8 cellular contexts compared by ENCODE assay signal in the genomic region with DNA sequence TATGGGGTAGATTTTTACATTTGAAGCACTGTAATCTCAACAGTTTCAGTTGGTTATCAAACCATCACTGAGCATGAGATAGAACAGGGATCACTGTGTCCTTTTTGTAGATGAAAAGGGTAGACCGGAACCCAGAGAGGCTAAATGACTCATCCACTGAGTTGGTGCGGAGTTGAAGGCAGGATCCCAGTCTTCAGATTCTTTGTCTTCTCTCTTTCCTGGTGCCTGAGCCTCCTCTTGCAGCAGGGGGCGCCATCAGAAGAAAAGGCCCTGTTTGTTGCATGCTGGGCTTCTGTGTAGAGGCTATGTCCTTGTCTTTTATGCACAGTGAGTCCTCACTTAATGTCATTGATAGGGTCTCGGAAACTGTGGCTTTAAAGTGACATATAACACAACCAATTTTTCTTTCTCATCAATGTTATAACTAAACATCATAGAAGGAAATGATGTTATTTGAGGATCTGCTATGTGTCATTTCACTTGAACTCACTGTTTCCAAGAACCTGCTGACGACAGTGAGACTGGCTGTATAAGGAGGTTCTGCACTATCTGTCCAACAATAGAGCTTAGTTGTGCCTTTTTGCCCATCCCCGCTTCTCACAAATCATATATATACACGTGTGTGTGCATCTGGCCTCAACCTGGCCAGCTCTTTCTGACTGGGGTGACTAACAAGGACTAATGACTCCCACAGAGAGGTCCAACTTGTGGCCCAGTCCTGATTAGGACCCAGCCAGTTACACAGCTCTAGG. TPM values are rescaled to one million over a fixed set of nuclear protein-coding genes. Genes with fewer than 3 reads are reported as not detected.
DNase-seq lines count a peak whose midpoint lies in the region; ATAC-seq, FAIRE-seq and TF ChIP-seq lines count a peak whose summit lies in the region.

No MANE protein-coding gene starts in this region.

- H3K4me3 Mint-ChIP-seq in glutamatergic neuron (ENCODE audit: unreplicated experiment) = peak overlapping the region; percentile 39

- H3K27ac Mint-ChIP-seq in glutamatergic neuron (ENCODE audit: unreplicated experiment) = peak overlapping the region; percentile 65

- CTCF ChIA-PET in HEK293T (lab: Yijun Ruan, JAX) = interaction anchor here (0.9 kb wide), 1 partner anchor 14 kb away, joined by 3 read pairs; the partner anchor contains the start of gene ZNF282

- no peak for ATAC-seq in GM21786 (IDR thresholded peaks at IDR 0.05; ENCODE audit: unreplicated experiment)

- peaks cover 2% of the 10 kb centered on the region for H3K27me3 Mint-ChIP-seq in glutamatergic neuron (ENCODE audit: unreplicated experiment)

- POLR2A ChIA-PET in HEK293T (lab: Yijun Ruan, JAX) = interaction anchor here (4.4 kb wide), 1 partner anchor 14 kb away, joined by 15 read pairs; the partner anchor contains the start of gene ZNF282

- peaks cover 5% of the 10 kb centered on the region for H3K36me3 Mint-ChIP-seq in glutamatergic neuron (ENCODE audit: unreplicated experiment)

- peak; percentile 89 for DNase-seq in DMS 273 (lab: John Stamatoyannopoulos, UW; ENCODE audit: unreplicated experiment)
- DNase-seq in HEK293T (ENCODE audit: extremely low spot score) = peak; percentile 87
- DNase-seq in RCC 7860 (ENCODE audit: low spot score) = peak; percentile 52
- DNase-seq in activated T-helper 1 cell treated with Interleukin-2 at 50 U/mL for 16 hours (ENCODE audit: low read depth) = peak; percentile 45
- peak; percentile 87 for DNase-seq in glutamatergic neuron
- DNase-seq in stimulated activated CD4-positive, alpha-beta T cell treated with anti-CD3 and anti-CD28 coated beads, Interleukin-2, amount 100 ng/mL, for 24 hours = peak; percentile 84 to 89
- DNase-seq in NCI-H1436 treated with DMSO at 0.1 percent for 48 hours (lab: John Stamatoyannopoulos, UW) = no peak

- TF ChIP-seq CTCF in glutamatergic neuron (IDR thresholded peaks at IDR 0.05; ENCODE audit: partially characterized antibody, unreplicated experiment) = peak; percentile 78

- no peaks in the 10 kb centered on the region for H3K4me1 Mint-ChIP-seq in glutamatergic neuron (ENCODE audit: low read depth, unreplicated experiment)

- FAIRE-seq in RCC 7860 (lab: Jason Lieb, UNC) = no peak

- peaks cover 2% of the 10 kb centered on the region for H3K9me3 Mint-ChIP-seq in glutamatergic neuron (ENCODE audit: unreplicated experiment)

TF ChIP-seq in HEK293T, 16 proteins besides CTCF, POLR2A, EP300 and RAD21:
- TF ChIP-seq SP1 (IDR thresholded peaks at IDR 0.05) (no peak), FOXM1 (IDR thresholded peaks at IDR 0.05; ENCODE audit: borderline replicate concordance) (no peak), FOXK2 (IDR thresholded peaks at IDR 0.05) (no peak), BHLHE40 (IDR thresholded peaks at IDR 0.05; ENCODE audit: borderline replicate concordance) (no peak), NFRKB (IDR thresholded peaks at IDR 0.05) (no peak), LEF1 (IDR thresholded peaks at IDR 0.05; ENCODE audit: borderline replicate concordance) (no peak), TARDBP (IDR thresholded peaks at IDR 0.05) (no peak), ELF4 (IDR thresholded peaks at IDR 0.05) (no peak), SUZ12 (IDR thresholded peaks at IDR 0.05) (no peak), ZNF384 (IDR thresholded peaks at IDR 0.05) (no peak), HDGF (IDR thresholded peaks at IDR 0.05; ENCODE audit: borderline replicate concordance) (no peak), L3MBTL2 (conservative IDR thresholded peaks at IDR 0.05) (no peak), FOXA1 (IDR thresholded peaks at IDR 0.05) (no peak), CTBP1 (IDR thresholded peaks at IDR 0.05; ENCODE audit: borderline replicate concordance) (no peak), PKNOX1 (IDR thresholded peaks at IDR 0.05) (no peak), ARNT (IDR thresholded peaks at IDR 0.05) (no peak)

RNA-seq across cellular contexts. Expression of gene ZNF282, which starts 14.3 kb away (rescaled TPM):
- 22.9 TPM for total RNA-seq in glutamatergic neuron (ENCODE audit: unreplicated experiment)

RNA-seq across cellular contexts. Expression of gene ZNF212, which starts 29.8 kb away (rescaled TPM):
- 13.2 TPM for total RNA-seq in glutamatergic neuron (ENCODE audit: unreplicated experiment)

RNA-seq across cellular contexts. Expression of gene ZNF783, which starts 52.3 kb away (rescaled TPM):
- total RNA-seq in glutamatergic neuron (ENCODE audit: unreplicated experiment) = 22.9 TPM
